19 cellular contexts compared by ENCODE assay signal in genomic region chr2:9610781-9611548, GRCh38. TPM values are rescaled to one million over a fixed set of nuclear protein-coding genes. Genes with fewer than 3 reads are reported as not detected.
DNase-seq lines count a peak whose midpoint lies in the region; ATAC-seq and TF ChIP-seq lines count a peak whose summit lies in the region.
"Had no signal": no experiment of that assay in that cellular context is flagged by ENCODE, and none has a peak within 500 bp of the region (broad histone marks: within the 10 kb centered on the region; RNA-seq: fewer than 3 reads in every experiment).

No MANE protein-coding gene starts in this region.

- H4K91ac ChIP-seq in H9 (ENCODE audit: insufficient read length, low read depth, low read length), result no peak overlapping the region

- H3K14ac ChIP-seq in H9 (ENCODE audit: insufficient read depth, low read length), result no peak overlapping the region

- peaks cover 17 to 27% of the 10 kb centered on the region in 2 experiments for H3K36me3 ChIP-seq in SK-N-SH (replicated peaks in 1 of 2; ENCODE audit: control insufficient read depth in 1 of 2, insufficient read depth in 2 of 2, low read length in 1 of 2)
- peaks cover 3% of the 10 kb centered on the region for H3K36me3 ChIP-seq in effector memory CD4-positive, alpha-beta T cell (ENCODE audit: control insufficient read depth, insufficient read depth, low read length)
- H3K36me3 ChIP-seq: sigmoid colon had no signal

- H3K23ac ChIP-seq in H9 (ENCODE audit: insufficient read length, low read depth, low read length), result no peak overlapping the region

- no peaks in the 10 kb centered on the region for H3K27me3 ChIP-seq in SK-N-SH (ENCODE audit: insufficient read depth)
- H3K27me3 ChIP-seq in H9 (ENCODE audit: insufficient read depth, low read length), result no peaks in the 10 kb centered on the region
- H3K27me3 ChIP-seq in effector memory CD4-positive, alpha-beta T cell (replicated peaks; ENCODE audit: control insufficient read depth, insufficient read depth, low read length, poor library complexity, severe bottlenecking), result no peaks in the 10 kb centered on the region
- H3K27me3 ChIP-seq: sigmoid colon had no signal

- no peak for TF ChIP-seq RAD21 in SK-N-SH (IDR thresholded peaks at IDR 0.05; ENCODE audit: low read length)

- H3K9me3 Mint-ChIP-seq in H9, result no peaks in the 10 kb centered on the region
- no peaks in the 10 kb centered on the region for H3K9me3 Mint-ChIP-seq in chondrocyte (ENCODE audit: low read depth)
- peaks cover 10% of the 10 kb centered on the region for H3K9me3 Mint-ChIP-seq in nephron progenitor cell

- ATAC-seq in SK-N-SH treated with all-trans-retinoic acid at 6 μM for 48 hours (no peak), HG03097 (IDR thresholded peaks at IDR 0.05; ENCODE audit: low FRiP score, unreplicated experiment) (no peak)

- peaks cover 4 to 40% of the 10 kb centered on the region in 2 experiments for H3K4me1 ChIP-seq in SK-N-SH (ENCODE audit: control insufficient read depth in 1 of 2, insufficient read depth in 2 of 2, low read depth in 1 of 2, low read length in 1 of 2)
- H3K4me1 ChIP-seq in H9 (ENCODE audit: insufficient read depth, low read length), result peaks cover 2% of the 10 kb centered on the region; the same call in 1 of the 2 replicates
- peaks cover 6% of the 10 kb centered on the region for H3K4me1 ChIP-seq in effector memory CD4-positive, alpha-beta T cell (ENCODE audit: control insufficient read depth, insufficient read depth, low read length, poor library complexity, severe bottlenecking)

- H3K27ac Mint-ChIP-seq in H9 (peak overlapping the region; percentile 20 to 89 (median 29); a peak in 5 of 7 replicates), chondrocyte (ENCODE audit: unreplicated experiment) (peak overlapping the region; percentile 74), nephron progenitor cell (peak overlapping the region; percentile 76)

- no peak overlapping the region for H3T11ph ChIP-seq in H9 (ENCODE audit: low read length)

- DNase-seq in SK-N-SH, result no peak
- DNase-seq in H9, result no peak
- no peak for DNase-seq in chondrocyte (ENCODE audit: low spot score)
- DNase-seq in nephron progenitor cell, result no peak
- DNase-seq in effector memory CD4-positive, alpha-beta T cell, result no peak
- DNase-seq in activated CD8-positive, alpha-beta memory T cell treated with anti-CD3 and anti-CD28 coated beads for 24 hours, result no peak
- DNase-seq: activated CD4-positive, alpha-beta T cell treated with anti-CD3 and anti-CD28 coated beads for 4 hours; Calu3; central memory CD4-positive, alpha-beta T cell; glutamatergic neuron; GOT3; Karpas-422; kidney; NCI-H146; NCI-H446 treated with DMSO at 0.1 percent for 48 hours; OCI-M1; sigmoid colon had no signal

- no peak overlapping the region for H2BK5ac ChIP-seq in H9 (ENCODE audit: insufficient read length, low read length)

- H4K5ac ChIP-seq in H9 (ENCODE audit: insufficient read length, low read depth, low read length), result no peak overlapping the region

- H2BK12ac ChIP-seq in H9 (ENCODE audit: insufficient read length, low read depth, low read length), result no peak overlapping the region

- no peak for TF ChIP-seq EP300 in SK-N-SH (IDR thresholded peaks at IDR 0.05; ENCODE audit: borderline replicate concordance in 1 of 2, low read depth in 1 of 2, low read length in 1 of 2)

- H3F3A ChIP-seq in SK-N-SH (replicated peaks; ENCODE audit: insufficient read depth), result peaks cover 59% of the 10 kb centered on the region

- no peak overlapping the region for H3K4ac ChIP-seq in H9 (ENCODE audit: low read depth, low read length)

- no peaks in the 10 kb centered on the region for H3K23me2 ChIP-seq in H9 (ENCODE audit: insufficient read length, low read depth, low read length, poor library complexity, severe bottlenecking)

- TF ChIP-seq CTCF in SK-N-SH (IDR thresholded peaks at IDR 0.05), result no peak
- TF ChIP-seq CTCF in H9 (conservative IDR thresholded peaks at IDR 0.05), result no peak
- no peak for TF ChIP-seq CTCF in chondrocyte (IDR thresholded peaks at IDR 0.05)
- TF ChIP-seq CTCF in nephron progenitor cell (IDR thresholded peaks at IDR 0.05), result no peak

- H3K27ac ChIP-seq in SK-N-SH (ENCODE audit: low read depth in 2 of 2, low read length in 1 of 2), result peak overlapping the region; percentile 5 to 83; a peak in 3 of 4 replicates
- no peak overlapping the region for H3K27ac ChIP-seq in H9 (ENCODE audit: insufficient read length, low read depth, low read length)
- no peak overlapping the region for H3K27ac ChIP-seq in effector memory CD4-positive, alpha-beta T cell (ENCODE audit: insufficient read depth, low read length, poor library complexity, severe bottlenecking)

- no peak overlapping the region for H3K4me3 ChIP-seq in SK-N-SH (ENCODE audit: low read depth in 2 of 2, low read length in 1 of 2)
- H3K4me3 ChIP-seq in effector memory CD4-positive, alpha-beta T cell (ENCODE audit: insufficient read depth, low read depth, low read length, poor library complexity, severe bottlenecking), result no peak overlapping the region
- H3K4me3 ChIP-seq: sigmoid colon had no signal

- peaks cover 3 to 11% (median 5%) of the 10 kb centered on the region in 3 experiments; a peak in 5 of 7 replicates for H3K36me3 Mint-ChIP-seq in H9 (ENCODE audit: insufficient read depth in 1 of 3, low read depth in 3 of 3)
- no peaks in the 10 kb centered on the region for H3K36me3 Mint-ChIP-seq in chondrocyte (ENCODE audit: low read depth)
- H3K36me3 Mint-ChIP-seq in nephron progenitor cell (ENCODE audit: low read depth), result peaks cover 93% of the 10 kb centered on the region

- H2BK15ac ChIP-seq in H9 (ENCODE audit: low read depth, low read length), result no peak overlapping the region

- H2AK5ac ChIP-seq in H9 (ENCODE audit: insufficient read length, low read length), result no peak overlapping the region

- POLR2A ChIA-PET in SK-N-SH (lab: Yijun Ruan, JAX), result interaction anchor here (1.8 kb wide), 1 partner anchor 19 kb away, joined by 7 read pairs; the partner anchor contains the start of gene YWHAQ

- H3K4me1 Mint-ChIP-seq in H9 (peaks cover 56 to 62% of the 10 kb centered on the region in 2 experiments), chondrocyte (ENCODE audit: low read depth) (peaks cover 80% of the 10 kb centered on the region), nephron progenitor cell (peaks cover 27% of the 10 kb centered on the region)

- H4K8ac ChIP-seq in H9 (replicated peaks; ENCODE audit: insufficient read length, low read depth, low read length), result no peak overlapping the region

- no peak overlapping the region for H2BK20ac ChIP-seq in H9 (ENCODE audit: low read depth, low read length, poor library complexity, severe bottlenecking)

- H3K79me1 ChIP-seq in H9 (ENCODE audit: insufficient read depth, low read depth, low read length, poor library complexity, severe bottlenecking), result peaks cover 3% of the 10 kb centered on the region

- H3K27me3 Mint-ChIP-seq in H9 (ENCODE audit: low read depth) (no peaks in the 10 kb centered on the region), chondrocyte (ENCODE audit: low read depth) (no peaks in the 10 kb centered on the region), nephron progenitor cell (ENCODE audit: low read depth, poor library complexity) (no peaks in the 10 kb centered on the region)

- H3K9me3 ChIP-seq in SK-N-SH, result no peaks in the 10 kb centered on the region
- no peaks in the 10 kb centered on the region for H3K9me3 ChIP-seq in H9 (ENCODE audit: control insufficient read depth, low read depth, low read length)
- H3K9me3 ChIP-seq in effector memory CD4-positive, alpha-beta T cell (ENCODE audit: control insufficient read depth, low read length), result no peaks in the 10 kb centered on the region
- H3K9me3 ChIP-seq: sigmoid colon had no signal

- H3K4me2 ChIP-seq in SK-N-SH, result no peak overlapping the region
- H3K4me2 ChIP-seq in H9 (ENCODE audit: insufficient read depth, insufficient read length, low read length), result no peak overlapping the region

- no peak overlapping the region for H3K56ac ChIP-seq in H9 (ENCODE audit: insufficient read length, low read depth, low read length)

- 86% methylated on average over 7 of the region's 7 CpGs for WGBS in SK-N-SH (ENCODE audit: low lambda C conversion rate)
- WGBS in H9 (ENCODE audit: extremely low coverage, insufficient read length, low lambda C conversion rate), result no CpG with 5 or more reads among the region's 7 CpGs

- H3K18ac ChIP-seq in H9 (ENCODE audit: insufficient read length, low read depth, low read length), result no peak overlapping the region

- H2AFZ ChIP-seq in SK-N-SH (ENCODE audit: low read depth) (no peak overlapping the region), H9 (ENCODE audit: low read length) (no peak overlapping the region)

- no peaks in the 10 kb centered on the region for H3K9me2 ChIP-seq in SK-N-SH

- H3K79me2 ChIP-seq in SK-N-SH (ENCODE audit: insufficient read depth) (peaks cover 100% of the 10 kb centered on the region), H9 (ENCODE audit: insufficient read depth, low read length) (peaks cover 64% of the 10 kb centered on the region; the same call in 1 of the 2 replicates)

- no peak overlapping the region for H2BK120ac ChIP-seq in H9 (ENCODE audit: low read depth, low read length, poor library complexity, severe bottlenecking)

- H3K9ac ChIP-seq in SK-N-SH (no peak overlapping the region), H9 (ENCODE audit: extremely low read depth, insufficient read length, low read length) (no peak overlapping the region)

- CTCF ChIA-PET in SK-N-SH (lab: Yijun Ruan, JAX), result no interaction called here

- H4K20me1 ChIP-seq in SK-N-SH (ENCODE audit: insufficient read depth) (peaks cover 100% of the 10 kb centered on the region), H9 (ENCODE audit: control insufficient read depth, insufficient read depth, insufficient read length) (no peaks in the 10 kb centered on the region)

- H3K4me3 Mint-ChIP-seq in H9 (no peak overlapping the region), chondrocyte (ENCODE audit: unreplicated experiment) (no peak overlapping the region), nephron progenitor cell (no peak overlapping the region)

TF ChIP-seq in SK-N-SH treated with all-trans-retinoic acid at 6 μM for 48 hours, 23 proteins besides CTCF, POLR2A, EP300 and RAD21 (continues in another document):
- no peak for TF ChIP-seq GLIS3 (CRISPR knock-in tag; IDR thresholded peaks at IDR 0.05)

RNA-seq across cellular contexts. Expression of gene YWHAQ, which starts 19.8 kb away (rescaled TPM):
- polyA plus RNA-seq in SK-N-SH (2012; rRNA removed), result 235 and 240 TPM in 2 replicates
- 327 and 349 TPM in 2 replicates for polyA plus RNA-seq in SK-N-SH (2012; cell fraction: cytosol; rRNA removed)
- polyA plus RNA-seq in SK-N-SH (2012; cell fraction: nucleus; rRNA removed), result 114 and 122 TPM in 2 replicates
- total RNA-seq in H9 (2021) (374 and 380 TPM in 2 replicates), chondrocyte (247 to 287 TPM (median 251 TPM) in 3 replicates)

RNA-seq across cellular contexts. Expression of gene ADAM17, which starts 55.3 kb away (rescaled TPM):
- polyA plus RNA-seq in SK-N-SH (2012; rRNA removed), result 12.8 and 17.1 TPM in 2 replicates
- polyA plus RNA-seq in SK-N-SH (2012; cell fraction: cytosol; rRNA removed), result 17.5 and 19.7 TPM in 2 replicates
- polyA plus RNA-seq in SK-N-SH (2012; cell fraction: nucleus; rRNA removed), result 23.0 and 30.3 TPM in 2 replicates
- 23.7 and 26.3 TPM in 2 replicates for total RNA-seq in H9 (2021)
- 25.2 to 31.4 TPM (median 30.0 TPM) in 3 replicates for total RNA-seq in chondrocyte

Comparison
In these comparisons a context has a peak if more than half of its experiments do, and no peak if none do; other contexts are left out.
1. H3K27ac ChIP-seq: peak in SK-N-SH (2 of 2); none in H9 (single experiment) and effector memory CD4-positive, alpha-beta T cell (single experiment).
2. Peak in every context shown above with its lines, with median percentiles within 50 percentile points of each other: H3K27ac Mint-ChIP-seq.